In the genomic region with DNA sequence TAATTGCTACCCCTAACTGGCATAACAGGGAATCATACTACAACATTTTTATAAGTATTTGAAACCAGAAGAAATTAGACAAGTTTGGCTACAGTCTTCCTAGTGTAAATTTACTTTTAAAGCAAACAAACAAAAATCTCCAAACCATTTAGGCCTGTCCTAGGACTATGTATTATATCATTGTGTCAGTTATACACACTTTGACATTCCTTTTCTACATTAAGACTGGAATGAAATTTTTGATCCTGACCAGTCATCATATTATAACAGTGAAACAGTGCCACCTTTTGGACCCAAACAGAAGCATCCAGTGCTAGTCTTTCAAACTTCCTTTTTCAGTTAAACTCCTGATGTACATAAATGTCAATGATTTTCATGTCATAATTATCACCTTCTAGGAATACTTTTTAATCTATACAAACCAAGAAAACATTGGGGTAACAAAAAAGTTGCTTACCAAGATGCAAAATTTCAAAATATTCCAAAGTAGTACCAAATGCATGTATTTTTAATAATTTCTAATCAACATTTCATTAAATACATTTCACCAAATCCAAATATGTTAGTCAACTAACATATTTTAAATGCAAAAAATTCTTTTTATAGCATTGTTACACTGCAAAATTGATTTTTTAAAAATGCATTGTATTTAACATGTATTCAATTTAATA, we compare ENCODE assay signal across 8 cellular contexts.
DNase-seq lines count a peak whose midpoint lies in the region; ATAC-seq and TF ChIP-seq lines count a peak whose summit lies in the region.

No MANE protein-coding gene starts in this region.

- H3K4me1 Mint-ChIP-seq in nephron, result peaks cover 10% of the 10 kb centered on the region

- TF ChIP-seq POLR2A in Peyer's patch (IDR thresholded peaks at IDR 0.05), result no peak

- no peaks in the 10 kb centered on the region for H3K36me3 ChIP-seq in Peyer's patch

- peak in 5 of 6 experiments; percentile 47 to 80 (median 69) for TF ChIP-seq CTCF in Peyer's patch (IDR thresholded peaks at IDR 0.05)
- peak; percentile 69 for TF ChIP-seq CTCF in epithelial cell of esophagus (IDR thresholded peaks at IDR 0.05; ENCODE audit: insufficient read depth, low read depth, low read length, missing control alignments)
- peak; percentile 78 to 88 (median 82) for TF ChIP-seq CTCF in nephron (IDR thresholded peaks at IDR 0.05; ENCODE audit: unreplicated experiment in 3 of 3)

- no peaks in the 10 kb centered on the region for H3K4me1 ChIP-seq in Peyer's patch

- DNase-seq in DMS153 (lab: John Stamatoyannopoulos, UW) (peak; percentile 37), Kasumi-1 (lab: John Stamatoyannopoulos, UW) (peak; percentile 57 to 81), Peyer's patch (no peak), epithelial cell of esophagus (ENCODE audit: low read depth) (peak; percentile 61)
- DNase-seq in effector CD4-positive, alpha-beta T cell, result no peak

- H3K9me3 Mint-ChIP-seq in nephron, result peaks cover 3% of the 10 kb centered on the region

- no peak overlapping the region for H3K4me3 ChIP-seq in Peyer's patch
- H3K4me3 ChIP-seq in epithelial cell of esophagus (ENCODE audit: low read length), result no peak overlapping the region

- H3K27ac ChIP-seq in Peyer's patch, result no peak overlapping the region

- no peaks in the 10 kb centered on the region for H3K27me3 ChIP-seq in Peyer's patch

- H3K36me3 Mint-ChIP-seq in nephron (ENCODE audit: low read depth), result peaks cover 4% of the 10 kb centered on the region

- no peaks in the 10 kb centered on the region for H3K9me3 ChIP-seq in Peyer's patch

- H3K4me3 Mint-ChIP-seq in nephron, result no peak overlapping the region

- H3K27ac Mint-ChIP-seq in nephron, result peak overlapping the region in 2 of 3 experiments; percentile 75 to 87

- peaks cover 5% of the 10 kb centered on the region for H3K27me3 Mint-ChIP-seq in nephron (ENCODE audit: low read depth)

- ATAC-seq in GM21367 (IDR thresholded peaks at IDR 0.05; ENCODE audit: unreplicated experiment) (peak; percentile 79), HG02840 (IDR thresholded peaks at IDR 0.05; ENCODE audit: low FRiP score, unreplicated experiment) (no peak)

Comparison
In these comparisons a context has a peak if more than half of its experiments do, and no peak if none do; other contexts are left out.
1. DNase-seq: peak in DMS153 (single experiment), Kasumi-1 (2 of 2) and epithelial cell of esophagus (single experiment); none in Peyer's patch (0 of 3) and effector CD4-positive, alpha-beta T cell (single experiment).
2. Peak in every context shown above with its lines, with median percentiles within 50 percentile points of each other: CTCF ChIP-seq.